In genomic region chr14:74478996-74479635, GRCh38 we compare ENCODE assay signal across 2 cellular contexts.
TF ChIP-seq lines count a peak whose summit lies in the region.

No MANE protein-coding gene starts in this region.

TF ChIP-seq in IMR-90, 13 proteins besides CTCF, POLR2A, EP300 and RAD21 (continued from another document):
- no peak for TF ChIP-seq MXI1 (IDR thresholded peaks at IDR 0.05; ENCODE audit: borderline replicate concordance, low read depth, low read length)
- no peak for TF ChIP-seq NFE2L2 (IDR thresholded peaks at IDR 0.05; ENCODE audit: low read depth, low read length)
- TF ChIP-seq RCOR1 (IDR thresholded peaks at IDR 0.05; ENCODE audit: insufficient replicate concordance, low read length), result no peak
- no peak for TF ChIP-seq MAFK (IDR thresholded peaks at IDR 0.05; ENCODE audit: low read depth, low read length)
- peak; percentile 93 for TF ChIP-seq SMC3 (IDR thresholded peaks at IDR 0.05; ENCODE audit: low read depth, low read length)
- no peak for TF ChIP-seq CHD1 (IDR thresholded peaks at IDR 0.05; ENCODE audit: low read depth, low read length)
- no peak for TF ChIP-seq ELK1 (IDR thresholded peaks at IDR 0.05; ENCODE audit: borderline replicate concordance, low read depth, low read length)
- TF ChIP-seq FOS (IDR thresholded peaks at IDR 0.05; ENCODE audit: low read depth, low read length), result no peak

TF ChIP-seq in liver, 16 proteins besides CTCF, POLR2A, EP300 and RAD21 (continued from another document):
- TF ChIP-seq JUND (IDR thresholded peaks at IDR 0.05), result no peak
- TF ChIP-seq REST (IDR thresholded peaks at IDR 0.05), result no peak
- no peak for TF ChIP-seq EGR1 (IDR thresholded peaks at IDR 0.05; ENCODE audit: low read depth in 2 of 2)
- no peak for TF ChIP-seq ZBTB33 (IDR thresholded peaks at IDR 0.05)
- no peak for TF ChIP-seq RXRA (IDR thresholded peaks at IDR 0.05)
